In the genomic region with DNA sequence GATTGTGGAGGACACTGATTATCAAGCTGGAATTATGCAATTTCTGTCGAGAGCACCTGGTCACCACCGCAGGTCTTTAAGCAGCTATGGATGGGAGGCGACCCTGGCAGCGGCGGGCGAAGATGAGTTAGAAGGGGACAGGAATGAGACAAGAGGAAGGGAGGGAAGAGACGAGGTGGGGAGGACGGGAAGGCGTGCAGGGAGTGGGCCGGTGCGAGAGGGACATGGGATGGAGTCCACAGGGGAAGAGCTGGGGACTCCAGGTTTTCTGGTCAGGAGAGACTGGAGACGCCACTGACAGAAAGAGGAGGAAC, we compare ENCODE assay signal across 14 cellular contexts.
DNase-seq lines count a peak whose midpoint lies in the region; ATAC-seq and TF ChIP-seq lines count a peak whose summit lies in the region.
"Had no signal": no experiment of that assay in that cellular context is flagged by ENCODE, and none has a peak within 500 bp of the region (broad histone marks: within the 10 kb centered on the region; RNA-seq: fewer than 3 reads in every experiment).

No MANE protein-coding gene starts in this region.

- no peaks in the 10 kb centered on the region for H3K9me2 ChIP-seq in SK-N-SH

- H3K27me3 Mint-ChIP-seq in nephron progenitor cell (ENCODE audit: low read depth, poor library complexity) = peaks cover 65% of the 10 kb centered on the region

- H3K27ac ChIP-seq in HUES64 (ENCODE audit: low read depth, low read length) (no peak overlapping the region), SK-N-SH (ENCODE audit: low read depth in 2 of 2, low read length in 1 of 2) (peak overlapping the region in 1 of 2 experiments; percentile 71; a peak in 2 of 4 replicates)

- WGBS in HUES64 = 86% methylated on average over 12 of the region's 12 CpGs
- WGBS in SK-N-SH (ENCODE audit: low lambda C conversion rate) = 46% methylated on average over 12 of the region's 12 CpGs

- H3K79me2 ChIP-seq in SK-N-SH (ENCODE audit: insufficient read depth) = no peaks in the 10 kb centered on the region

- peak overlapping the region; percentile 90 for H3K4me2 ChIP-seq in SK-N-SH

- TF ChIP-seq EP300 in SK-N-SH (IDR thresholded peaks at IDR 0.05; ENCODE audit: borderline replicate concordance in 1 of 2, low read depth in 1 of 2, low read length in 1 of 2) = no peak

- no peak for TF ChIP-seq RAD21 in SK-N-SH (IDR thresholded peaks at IDR 0.05; ENCODE audit: low read length)

- H3K36me3 ChIP-seq in HUES64 (ENCODE audit: insufficient read depth, low read length) = no peaks in the 10 kb centered on the region
- H3K36me3 ChIP-seq in SK-N-SH (replicated peaks in 1 of 2; ENCODE audit: control insufficient read depth in 1 of 2, insufficient read depth in 2 of 2, low read length in 1 of 2) = no peaks in the 10 kb centered on the region

- CTCF ChIA-PET in SK-N-SH (lab: Yijun Ruan, JAX) = no interaction called here

- H3K27me3 ChIP-seq in HUES64 (ENCODE audit: insufficient read depth, low read length) (0 out of 2 replicates have a peak, but pooled peaks cover 11% of the 10 kb centered on the region), SK-N-SH (ENCODE audit: insufficient read depth) (peaks cover 26% of the 10 kb centered on the region)

- H3K9me3 ChIP-seq in HUES64 (ENCODE audit: insufficient read depth, low read depth, low read length) (no peaks in the 10 kb centered on the region), SK-N-SH (no peaks in the 10 kb centered on the region)

- no peak overlapping the region for H3K27ac Mint-ChIP-seq in nephron progenitor cell

- H3K4me3 ChIP-seq in HUES64 (ENCODE audit: low read length) (peak overlapping the region; percentile 55), SK-N-SH (ENCODE audit: low read depth in 2 of 2, low read length in 1 of 2) (peak overlapping the region; percentile 58 to 65; a peak in 3 of 4 replicates)

- no peak overlapping the region for H3K4me3 Mint-ChIP-seq in nephron progenitor cell
- H3K4me3 Mint-ChIP-seq: central memory CD8-positive, alpha-beta T cell had no signal

- H3K9ac ChIP-seq in HUES64 (ENCODE audit: low read depth, low read length) = no peak overlapping the region
- H3K9ac ChIP-seq in SK-N-SH = no peak overlapping the region

- no peaks in the 10 kb centered on the region for H4K20me1 ChIP-seq in SK-N-SH (ENCODE audit: insufficient read depth)

- H3K36me3 Mint-ChIP-seq in nephron progenitor cell (ENCODE audit: low read depth) = no peaks in the 10 kb centered on the region

- H3K4me1 ChIP-seq in HUES64 (ENCODE audit: insufficient read depth, low read length) (no peaks in the 10 kb centered on the region), SK-N-SH (ENCODE audit: control insufficient read depth in 1 of 2, insufficient read depth in 2 of 2, low read depth in 1 of 2, low read length in 1 of 2) (peaks cover 0 to 6% of the 10 kb centered on the region in 2 experiments; a peak in 1 of 4 replicates)

- H3K4me1 Mint-ChIP-seq in nephron progenitor cell = no peaks in the 10 kb centered on the region

- POLR2A ChIA-PET in SK-N-SH (lab: Yijun Ruan, JAX) = interaction anchor here (0.5 kb wide), 1 partner anchor 535 kb away, joined by 3 read pairs; no protein-coding TSS in a partner anchor

- peak; percentile 31 for DNase-seq in NCI-H82 (lab: John Stamatoyannopoulos, UW)
- no peak for DNase-seq in NCI-H82 treated with DMSO at 0.1 percent for 48 hours (lab: John Stamatoyannopoulos, UW; ENCODE audit: unreplicated experiment)
- peak; percentile 49 for DNase-seq in SK-N-SH
- DNase-seq in nephron progenitor cell = peak; percentile 22
- no peak for DNase-seq in ecto neural progenitor cell (ENCODE audit: low spot score)
- DNase-seq in activated CD4-positive, CD25-positive, alpha-beta regulatory T cell (lab: John Stamatoyannopoulos, UW) = no peak
- DNase-seq: activated CD4-positive, CD25-positive, alpha-beta regulatory T cell treated with anti-CD3 and anti-CD28 coated beads, Interleukin-2, amount 50 U/mL, for 72 hours; activated T-cell treated with anti-CD3 and anti-CD28 coated beads for 4 hours; islet precursor cell; OCI-M1; stimulated activated naive CD8-positive, alpha-beta T cell treated with anti-CD3 and anti-CD28 coated beads, Interleukin-15, Interleukin-2, amounts not matched to agents 100 U/mL and 50 U/mL, for 24 hours had no signal

- TF ChIP-seq CTCF in SK-N-SH (IDR thresholded peaks at IDR 0.05) (no peak), nephron progenitor cell (IDR thresholded peaks at IDR 0.05) (no peak)

- no peak for ATAC-seq in HG03354 (IDR thresholded peaks at IDR 0.05; ENCODE audit: poor library complexity, severe bottlenecking, unreplicated experiment)

- H2AFZ ChIP-seq in SK-N-SH (ENCODE audit: low read depth) = peak overlapping the region; percentile 98

- H3F3A ChIP-seq in SK-N-SH (replicated peaks; ENCODE audit: insufficient read depth) = no peaks in the 10 kb centered on the region

- no peaks in the 10 kb centered on the region for H3K9me3 Mint-ChIP-seq in nephron progenitor cell
- H3K9me3 Mint-ChIP-seq: central memory CD8-positive, alpha-beta T cell had no signal

TF ChIP-seq in SK-N-SH, 30 proteins besides CTCF, POLR2A, EP300 and RAD21:
- TF ChIP-seq, protein P1, sequence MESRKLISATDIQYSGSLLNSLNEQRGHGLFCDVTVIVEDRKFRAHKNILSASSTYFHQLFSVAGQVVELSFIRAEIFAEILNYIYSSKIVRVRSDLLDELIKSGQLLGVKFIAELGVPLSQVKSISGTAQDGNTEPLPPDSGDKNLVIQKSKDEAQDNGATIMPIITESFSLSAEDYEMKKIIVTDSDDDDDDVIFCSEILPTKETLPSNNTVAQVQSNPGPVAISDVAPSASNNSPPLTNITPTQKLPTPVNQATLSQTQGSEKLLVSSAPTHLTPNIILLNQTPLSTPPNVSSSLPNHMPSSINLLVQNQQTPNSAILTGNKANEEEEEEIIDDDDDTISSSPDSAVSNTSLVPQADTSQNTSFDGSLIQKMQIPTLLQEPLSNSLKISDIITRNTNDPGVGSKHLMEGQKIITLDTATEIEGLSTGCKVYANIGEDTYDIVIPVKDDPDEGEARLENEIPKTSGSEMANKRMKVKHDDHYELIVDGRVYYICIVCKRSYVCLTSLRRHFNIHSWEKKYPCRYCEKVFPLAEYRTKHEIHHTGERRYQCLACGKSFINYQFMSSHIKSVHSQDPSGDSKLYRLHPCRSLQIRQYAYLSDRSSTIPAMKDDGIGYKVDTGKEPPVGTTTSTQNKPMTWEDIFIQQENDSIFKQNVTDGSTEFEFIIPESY (IDR thresholded peaks at IDR 0.05; ENCODE audit: borderline replicate concordance, low read depth) = no peak
- TF ChIP-seq, protein P2, sequence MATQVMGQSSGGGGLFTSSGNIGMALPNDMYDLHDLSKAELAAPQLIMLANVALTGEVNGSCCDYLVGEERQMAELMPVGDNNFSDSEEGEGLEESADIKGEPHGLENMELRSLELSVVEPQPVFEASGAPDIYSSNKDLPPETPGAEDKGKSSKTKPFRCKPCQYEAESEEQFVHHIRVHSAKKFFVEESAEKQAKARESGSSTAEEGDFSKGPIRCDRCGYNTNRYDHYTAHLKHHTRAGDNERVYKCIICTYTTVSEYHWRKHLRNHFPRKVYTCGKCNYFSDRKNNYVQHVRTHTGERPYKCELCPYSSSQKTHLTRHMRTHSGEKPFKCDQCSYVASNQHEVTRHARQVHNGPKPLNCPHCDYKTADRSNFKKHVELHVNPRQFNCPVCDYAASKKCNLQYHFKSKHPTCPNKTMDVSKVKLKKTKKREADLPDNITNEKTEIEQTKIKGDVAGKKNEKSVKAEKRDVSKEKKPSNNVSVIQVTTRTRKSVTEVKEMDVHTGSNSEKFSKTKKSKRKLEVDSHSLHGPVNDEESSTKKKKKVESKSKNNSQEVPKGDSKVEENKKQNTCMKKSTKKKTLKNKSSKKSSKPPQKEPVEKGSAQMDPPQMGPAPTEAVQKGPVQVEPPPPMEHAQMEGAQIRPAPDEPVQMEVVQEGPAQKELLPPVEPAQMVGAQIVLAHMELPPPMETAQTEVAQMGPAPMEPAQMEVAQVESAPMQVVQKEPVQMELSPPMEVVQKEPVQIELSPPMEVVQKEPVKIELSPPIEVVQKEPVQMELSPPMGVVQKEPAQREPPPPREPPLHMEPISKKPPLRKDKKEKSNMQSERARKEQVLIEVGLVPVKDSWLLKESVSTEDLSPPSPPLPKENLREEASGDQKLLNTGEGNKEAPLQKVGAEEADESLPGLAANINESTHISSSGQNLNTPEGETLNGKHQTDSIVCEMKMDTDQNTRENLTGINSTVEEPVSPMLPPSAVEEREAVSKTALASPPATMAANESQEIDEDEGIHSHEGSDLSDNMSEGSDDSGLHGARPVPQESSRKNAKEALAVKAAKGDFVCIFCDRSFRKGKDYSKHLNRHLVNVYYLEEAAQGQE (IDR thresholded peaks at IDR 0.05; ENCODE audit: low read depth, low read length) = no peak
- TF ChIP-seq JUND (IDR thresholded peaks at IDR 0.05) = no peak
- TF ChIP-seq EZH2phosphoT487 (IDR thresholded peaks at IDR 0.05; ENCODE audit: borderline replicate concordance, low read depth) = no peak
- no peak for TF ChIP-seq POLR2AphosphoS5 (IDR thresholded peaks at IDR 0.05; ENCODE audit: low read depth, low read length)
- no peak for TF ChIP-seq RXRA (IDR thresholded peaks at IDR 0.05; ENCODE audit: borderline replicate concordance, low read depth)
- no peak for TF ChIP-seq RCOR1 (IDR thresholded peaks at IDR 0.05; ENCODE audit: low read length)
- TF ChIP-seq, protein P3, sequence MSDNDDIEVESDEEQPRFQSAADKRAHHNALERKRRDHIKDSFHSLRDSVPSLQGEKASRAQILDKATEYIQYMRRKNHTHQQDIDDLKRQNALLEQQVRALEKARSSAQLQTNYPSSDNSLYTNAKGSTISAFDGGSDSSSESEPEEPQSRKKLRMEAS (IDR thresholded peaks at IDR 0.05; ENCODE audit: low read depth) = no peak
- no peak for TF ChIP-seq FOXM1 (IDR thresholded peaks at IDR 0.05; ENCODE audit: low read depth)
- no peak for TF ChIP-seq TCF12 (IDR thresholded peaks at IDR 0.05)

Comparison
In these comparisons a context has a peak if more than half of its experiments do, and no peak if none do; other contexts are left out.
1. DNase-seq: peak in NCI-H82 (single experiment), SK-N-SH (single experiment) and nephron progenitor cell (single experiment); none in NCI-H82 treated with DMSO at 0.1 percent for 48 hours (single experiment), ecto neural progenitor cell (single experiment) and activated CD4-positive, CD25-positive, alpha-beta regulatory T cell (0 of 4).